ENCODE assay signal across 9 cellular contexts in the genomic region with DNA sequence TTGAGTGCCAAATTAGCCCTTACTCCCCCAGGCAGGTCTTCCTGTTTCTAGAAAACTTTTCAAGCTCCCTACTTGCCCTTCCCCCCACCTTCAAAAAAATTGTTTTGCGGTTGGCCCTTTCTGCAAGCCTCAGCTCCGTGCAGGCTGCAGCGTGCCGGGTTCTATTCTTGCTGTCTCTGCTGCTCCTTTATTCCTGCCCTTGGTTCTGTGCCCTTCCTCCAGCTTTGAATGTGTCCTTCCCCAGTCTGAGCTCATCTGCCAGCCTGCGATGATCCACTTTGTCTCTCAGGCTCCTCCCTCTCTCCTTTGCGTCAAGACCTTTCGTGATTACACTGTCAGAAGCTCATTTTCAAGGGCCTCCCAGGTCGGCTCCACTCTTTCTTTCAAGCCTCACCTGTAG.
A peak's percentile ranks its signal among the peaks of the same experiment; 100 is the strongest.
DNase-seq lines count a peak whose midpoint lies in the region; ATAC-seq and TF ChIP-seq lines count a peak whose summit lies in the region.
"Had no signal": no experiment of that assay in that cellular context is flagged by ENCODE, and none has a peak within 500 bp of the region (broad histone marks: within the 10 kb centered on the region; RNA-seq: fewer than 3 reads in every experiment).

No MANE protein-coding gene starts in this region.

- H3K4me1 ChIP-seq in mammary epithelial cell (ENCODE audit: insufficient read depth, low read length) (peaks cover 16% of the 10 kb centered on the region), breast epithelium (no peaks in the 10 kb centered on the region), right cardiac atrium (ENCODE audit: control insufficient read depth, insufficient read depth, low read length) (peaks cover 7% of the 10 kb centered on the region), thymus (ENCODE audit: control insufficient read depth, insufficient read depth, low read length) (peaks cover 49% of the 10 kb centered on the region)

- H3K4me2 ChIP-seq in mammary epithelial cell (ENCODE audit: insufficient read depth, low read depth, low read length), result peak overlapping the region; percentile 24

- 71% methylated on average over 8 of the region's 8 CpGs for WGBS in mammary epithelial cell (ENCODE audit: low coverage, missing lambda C conversion rate)
- 35% methylated on average over 8 of the region's 8 CpGs for WGBS in right cardiac atrium
- 5% methylated on average over 8 of the region's 8 CpGs for WGBS in thymus

- H3K9me3 ChIP-seq in mammary epithelial cell (replicated peaks; ENCODE audit: insufficient read depth, low read length) (no peaks in the 10 kb centered on the region), breast epithelium (no peaks in the 10 kb centered on the region), right cardiac atrium (ENCODE audit: control insufficient read depth, low read length) (no peaks in the 10 kb centered on the region), thymus (ENCODE audit: control insufficient read depth) (no peaks in the 10 kb centered on the region)

- H4K20me1 ChIP-seq in mammary epithelial cell (ENCODE audit: insufficient read depth, low read length), result no peaks in the 10 kb centered on the region

- H3K27ac ChIP-seq in mammary epithelial cell (ENCODE audit: insufficient read depth, low read depth, low read length) (no peak overlapping the region), breast epithelium (no peak overlapping the region), right cardiac atrium (ENCODE audit: low read length) (peak overlapping the region; percentile 39), thymus (ENCODE audit: low read depth) (peak overlapping the region; percentile 32)
- H3K27ac ChIP-seq: C4-2B had no signal

- intact Hi-C loops in mammary epithelial cell (cut with micrococcal nuclease), result no loop called here
- intact Hi-C loops in breast epithelium (cut with DNase I; ENCODE audit: low total_unique reads), result no loop called here
- intact Hi-C loops in right cardiac atrium (cut with DNase I), result no loop called here

- ATAC-seq in right cardiac atrium (peak; percentile 25 to 53), GM18909 (IDR thresholded peaks at IDR 0.05; ENCODE audit: poor library complexity, unreplicated experiment) (no peak), GM18502 (IDR thresholded peaks at IDR 0.05; ENCODE audit: poor library complexity, unreplicated experiment) (no peak)

- dilution Hi-C loops in mammary epithelial cell (cut with HindIII; ENCODE audit: low sequenced_read_pairs), result loop anchor here (5.0 kb wide), 3 partner anchors 48 to 92 kb away; no protein-coding TSS in a partner anchor

- no peaks in the 10 kb centered on the region for H3K79me2 ChIP-seq in mammary epithelial cell (ENCODE audit: insufficient read depth, low read length)

- CTCF ChIA-PET in mammary epithelial cell (lab: Charles Lee; ENCODE audit: low non-redundant PET), result interaction anchor here (0.6 to 0.9 kb wide), 2 partner anchors 11 to 95 kb away, joined by 7 to 26 read pairs; no protein-coding TSS in a partner anchor

- TF ChIP-seq POLR2A in breast epithelium (IDR thresholded peaks at IDR 0.05), result no peak

- H3K9ac ChIP-seq in mammary epithelial cell (ENCODE audit: insufficient read depth, low read length), result no peak overlapping the region

- TF ChIP-seq CTCF in mammary epithelial cell (conservative IDR thresholded peaks at IDR 0.05 in 1 of 2, IDR thresholded peaks at IDR 0.05 in 1 of 2; ENCODE audit: extremely low read depth in 1 of 2, insufficient read depth in 1 of 2, low read depth in 1 of 2, low read length in 2 of 2) (no peak), breast epithelium (IDR thresholded peaks at IDR 0.05) (no peak)

- H2AFZ ChIP-seq in mammary epithelial cell (ENCODE audit: low read depth, low read length), result peak overlapping the region; percentile 44

- H3K4me3 ChIP-seq in mammary epithelial cell (replicated peaks in 1 of 3; ENCODE audit: insufficient read depth in 1 of 3, low read depth in 2 of 3, low read length in 3 of 3), result no peak overlapping the region
- H3K4me3 ChIP-seq in breast epithelium, result no peak overlapping the region
- no peak overlapping the region for H3K4me3 ChIP-seq in right cardiac atrium (ENCODE audit: low read length)
- no peak overlapping the region for H3K4me3 ChIP-seq in thymus (ENCODE audit: low read length)

- DNase-seq in mammary epithelial cell (peak; percentile 59), breast epithelium (ENCODE audit: low spot score in 2 of 2) (no peak), right cardiac atrium (peak in 2 of 3 donors; percentile 37 to 69), EL (no peak)
- DNase-seq in activated CD4-positive, alpha-beta T cell treated with anti-CD3 and anti-CD28 coated beads, Interleukin-2, amount 50 U/mL, for 4 hours, result peak; percentile 50

- no TSS peak for BruUV-seq in mammary epithelial cell (replicated peaks; lab: Mats Ljungman, UMichigan)

- in situ Hi-C loops in mammary epithelial cell (cut with MboI; ENCODE audit: low sequenced_read_pairs in 2 of 2), result no loop called here

- H3K27me3 ChIP-seq in mammary epithelial cell (ENCODE audit: insufficient read depth, low read length), result no peaks in the 10 kb centered on the region
- no peaks in the 10 kb centered on the region for H3K27me3 ChIP-seq in breast epithelium
- no peaks in the 10 kb centered on the region for H3K27me3 ChIP-seq in right cardiac atrium (ENCODE audit: control insufficient read depth, insufficient read depth)
- no peaks in the 10 kb centered on the region for H3K27me3 ChIP-seq in thymus (ENCODE audit: control insufficient read depth, insufficient read depth)

- H3K36me3 ChIP-seq in mammary epithelial cell (ENCODE audit: insufficient read depth, low read length) (no peaks in the 10 kb centered on the region), breast epithelium (no peaks in the 10 kb centered on the region), thymus (ENCODE audit: control insufficient read depth, insufficient read depth) (no peaks in the 10 kb centered on the region)

Comparison
In these comparisons a context has a peak if more than half of its experiments do, and no peak if none do; other contexts are left out.
1. DNase-seq: peak in mammary epithelial cell (single experiment), activated CD4-positive, alpha-beta T cell treated with anti-CD3 and anti-CD28 coated beads, Interleukin-2, amount 50 U/mL, for 4 hours (2 of 2) and right cardiac atrium (2 of 3); none in breast epithelium (0 of 2) and EL (single experiment).
2. H3K27ac ChIP-seq: peak in right cardiac atrium (single experiment) and thymus (single experiment); none in mammary epithelial cell (single experiment) and breast epithelium (0 of 2).
3. ATAC-seq: peak in right cardiac atrium (2 of 2); none in GM18909 (single experiment) and GM18502 (single experiment).